Comparison of ENCODE assay signal across 10 cellular contexts in genomic region chr1:206555473-206555935, GRCh38. TPM values are rescaled to one million over a fixed set of nuclear protein-coding genes. Genes with fewer than 3 reads are reported as not detected.
DNase-seq lines count a peak whose midpoint lies in the region; ATAC-seq and TF ChIP-seq lines count a peak whose summit lies in the region.
"Had no signal": no experiment of that assay in that cellular context is flagged by ENCODE, and none has a peak within 500 bp of the region (broad histone marks: within the 10 kb centered on the region; RNA-seq: fewer than 3 reads in every experiment).

No MANE protein-coding gene starts in this region.

- H3K4me1 Mint-ChIP-seq in natural killer cell, result peaks cover 85 to 90% of the 10 kb centered on the region in 2 donors

- H3K9me3 Mint-ChIP-seq in natural killer cell, result no peaks in the 10 kb centered on the region

- TF ChIP-seq CTCF in OCI-LY3 (IDR thresholded peaks at IDR 0.05; ENCODE audit: low read depth, low read length), result no peak
- no peak for TF ChIP-seq CTCF in natural killer cell (IDR thresholded peaks at IDR 0.05)

- H3K4me1 ChIP-seq in BLaER1 treated with 17β-estradiol and CSF1 and Interleukin-3, amounts not matched to agents 10 nM and 100 nM, result peaks cover 50 to 80% (median 70%) of the 10 kb centered on the region in 10 experiments
- peaks cover 47% of the 10 kb centered on the region for H3K4me1 ChIP-seq in OCI-LY3 (ENCODE audit: low read length)

- intact Hi-C loops in natural killer cell (cut with micrococcal nuclease), result loop anchor here (5.0 kb wide), 1 partner anchor 367 kb away; the partner anchor contains the start of gene FCMR

- peak overlapping the region; percentile 7 to 98 (median 95); a peak in 19 of 22 replicates for H3K27ac ChIP-seq in BLaER1 treated with 17β-estradiol and CSF1 and Interleukin-3, amounts not matched to agents 10 nM and 100 nM
- H3K27ac ChIP-seq in OCI-LY3 (ENCODE audit: low read length), result peak overlapping the region; percentile 88

- H3K36me3 ChIP-seq in BLaER1 treated with 17β-estradiol and CSF1 and Interleukin-3, amounts not matched to agents 10 nM and 100 nM, result peaks cover 0 to 9% (median 6%) of the 10 kb centered on the region in 11 experiments; a peak in 11 of 22 replicates
- H3K36me3 ChIP-seq in OCI-LY3 (replicated peaks; ENCODE audit: low read depth, low read length), result peaks cover 10% of the 10 kb centered on the region

- no peaks in the 10 kb centered on the region for H3K27me3 ChIP-seq in BLaER1 treated with 17β-estradiol and CSF1 and Interleukin-3, amounts not matched to agents 10 nM and 100 nM
- no peaks in the 10 kb centered on the region for H3K27me3 ChIP-seq in OCI-LY3 (ENCODE audit: low read depth, low read length)

- peaks cover 0 to 5% (median 0%) of the 10 kb centered on the region in 11 experiments; a peak in 2 of 22 replicates for H4K20me1 ChIP-seq in BLaER1 treated with 17β-estradiol and CSF1 and Interleukin-3, amounts not matched to agents 10 nM and 100 nM
- H4K20me1 ChIP-seq in OCI-LY3 (ENCODE audit: insufficient read depth, low read length), result peaks cover 10% of the 10 kb centered on the region; the same call in 1 of the 2 replicates

- peak overlapping the region; percentile 92 to 100 (median 99) for H3K4me2 ChIP-seq in BLaER1 treated with 17β-estradiol and CSF1 and Interleukin-3, amounts not matched to agents 10 nM and 100 nM
- peak overlapping the region; percentile 88 for H3K4me2 ChIP-seq in OCI-LY3 (ENCODE audit: low read length)

- H3K27me3 Mint-ChIP-seq in natural killer cell (ENCODE audit: low read depth in 2 of 2), result no peaks in the 10 kb centered on the region

- no peaks in the 10 kb centered on the region for H3K36me3 Mint-ChIP-seq in natural killer cell

- peak overlapping the region; percentile 9; the same call in 1 of the 2 replicates for H2AFZ ChIP-seq in OCI-LY3 (ENCODE audit: low read depth, low read length)

- peaks cover 38% of the 10 kb centered on the region for H3K79me2 ChIP-seq in OCI-LY3 (ENCODE audit: low read length)

- no peak overlapping the region for H3K4me3 ChIP-seq in BLaER1 treated with 17β-estradiol and CSF1 and Interleukin-3, amounts not matched to agents 10 nM and 100 nM
- peak overlapping the region; percentile 84 for H3K4me3 ChIP-seq in OCI-LY3 (ENCODE audit: low read length)

- peak; percentile 8 to 15 (median 9) for ATAC-seq in natural killer cell
- ATAC-seq in HG03469 (IDR thresholded peaks at IDR 0.05; ENCODE audit: unreplicated experiment), result no peak
- ATAC-seq: Panc1 had no signal

- peak overlapping the region; percentile 13 to 97 (median 56); a peak in 15 of 22 replicates for H3K9ac ChIP-seq in BLaER1 treated with 17β-estradiol and CSF1 and Interleukin-3, amounts not matched to agents 10 nM and 100 nM
- peak overlapping the region; percentile 98 for H3K9ac ChIP-seq in OCI-LY3 (ENCODE audit: low read length)

- H3K9me3 ChIP-seq in BLaER1 treated with 17β-estradiol and CSF1 and Interleukin-3, amounts not matched to agents 10 nM and 100 nM (replicated peaks in 1 of 11), result no peaks in the 10 kb centered on the region
- no peaks in the 10 kb centered on the region for H3K9me3 ChIP-seq in OCI-LY3 (ENCODE audit: insufficient read depth, low read length)

- peak overlapping the region; percentile 96 for H3K4me3 Mint-ChIP-seq in natural killer cell

- DNase-seq in central memory CD4-positive, alpha-beta T cell, result peak; percentile 48
- DNase-seq in natural killer cell (no peak), NCI-H2171 (lab: John Stamatoyannopoulos, UW) (no peak), NCI-H2081 (lab: John Stamatoyannopoulos, UW) (no peak), DMS79 treated with DMSO at 0.1 percent for 48 hours (lab: John Stamatoyannopoulos, UW) (no peak)
- DNase-seq: DND-41 had no signal

- peak overlapping the region; percentile 90 to 100 for H3K27ac Mint-ChIP-seq in natural killer cell

RNA-seq across cellular contexts. Expression of gene RASSF5, which starts 48.2 kb away (rescaled TPM):
- total RNA-seq in natural killer cell, result 100 to 1,000 TPM; 231 to 333 (median 279) TPM

RNA-seq across cellular contexts. Expression of gene EIF2D, which starts 56.8 kb away (rescaled TPM):
- total RNA-seq in natural killer cell, result 10 to 100 TPM; 31.8 to 34.6 (median 32.7) TPM
